23 cellular contexts compared by ENCODE assay signal in the genomic region with DNA sequence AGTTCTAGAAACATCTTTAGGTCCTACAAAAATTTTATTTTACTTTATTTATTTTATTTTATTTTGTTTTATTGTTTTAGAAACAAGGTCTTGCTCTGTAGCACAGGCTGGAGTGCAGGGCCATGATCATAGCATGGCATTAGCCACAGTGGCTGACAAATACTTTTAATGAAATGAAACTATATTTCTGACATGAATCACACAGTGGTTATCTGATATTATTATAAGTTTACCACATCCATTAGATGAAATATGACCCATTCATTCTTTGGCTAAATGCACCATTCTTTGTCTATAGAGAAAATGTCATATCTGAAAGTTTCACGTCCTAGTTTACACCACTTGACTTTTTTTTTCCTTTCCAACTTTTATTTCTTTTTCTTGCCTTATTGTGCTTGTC.
DNase-seq lines count a peak whose midpoint lies in the region; ATAC-seq, FAIRE-seq and TF ChIP-seq lines count a peak whose summit lies in the region.
"Had no signal": no experiment of that assay in that cellular context is flagged by ENCODE, and none has a peak within 500 bp of the region (broad histone marks: within the 10 kb centered on the region; RNA-seq: fewer than 3 reads in every experiment).

No MANE protein-coding gene starts in this region.

- FAIRE-seq in GM12891 (lab: Jason Lieb, UNC) = no peak
- FAIRE-seq: G401.6, GM18507, small intestine had no signal

- H4K20me1 ChIP-seq in SK-N-SH (ENCODE audit: insufficient read depth) (no peaks in the 10 kb centered on the region), osteoblast (ENCODE audit: insufficient read depth, low read length) (no peaks in the 10 kb centered on the region)

- H3F3A ChIP-seq in SK-N-SH (replicated peaks; ENCODE audit: insufficient read depth) = peaks cover 9% of the 10 kb centered on the region

- no peak for TF ChIP-seq POLR2A in GM12891 (IDR thresholded peaks at IDR 0.05; ENCODE audit: low read depth, low read length)

- H3K9me2 ChIP-seq in SK-N-SH = no peaks in the 10 kb centered on the region

- H3K27ac ChIP-seq in SK-N-SH (ENCODE audit: low read depth in 2 of 2, low read length in 1 of 2) (peak overlapping the region in 1 of 2 experiments; percentile 65; a peak in 2 of 4 replicates), osteoblast (ENCODE audit: low read depth, low read length) (peak overlapping the region; percentile 70)
- H3K27ac ChIP-seq: cardiac muscle cell had no signal

- H3K4me2 ChIP-seq in SK-N-SH (no peak overlapping the region), osteoblast (ENCODE audit: insufficient read depth, low read length) (no peak overlapping the region)

- H3K36me3 ChIP-seq in SK-N-SH (replicated peaks in 1 of 2; ENCODE audit: control insufficient read depth in 1 of 2, insufficient read depth in 2 of 2, low read length in 1 of 2) (no peaks in the 10 kb centered on the region), osteoblast (ENCODE audit: insufficient read depth, low read length) (no peaks in the 10 kb centered on the region)
- H3K36me3 ChIP-seq: cardiac muscle cell had no signal

- POLR2A ChIA-PET in SK-N-SH (lab: Yijun Ruan, JAX) = no interaction called here

- no peak overlapping the region for H3K4me3 ChIP-seq in SK-N-SH (ENCODE audit: low read depth in 2 of 2, low read length in 1 of 2)
- H3K4me3 ChIP-seq in fibroblast of mammary gland (ENCODE audit: control insufficient read depth, low read depth, low read length) = no peak overlapping the region
- H3K4me3 ChIP-seq in osteoblast (ENCODE audit: insufficient read depth, low read length) = no peak overlapping the region
- H3K4me3 ChIP-seq: cardiac muscle cell, MG63 had no signal

- H2AFZ ChIP-seq in SK-N-SH (ENCODE audit: low read depth) (no peak overlapping the region), osteoblast (ENCODE audit: low read length) (no peak overlapping the region)

- H3K9ac ChIP-seq in SK-N-SH = no peak overlapping the region

- H3K4me1 ChIP-seq in SK-N-SH (ENCODE audit: control insufficient read depth in 1 of 2, insufficient read depth in 2 of 2, low read depth in 1 of 2, low read length in 1 of 2) (no peaks in the 10 kb centered on the region; a peak in 1 of 4 replicates), osteoblast (ENCODE audit: insufficient read depth, low read length) (peaks cover 34% of the 10 kb centered on the region)

- H3K9me3 ChIP-seq in SK-N-SH = no peaks in the 10 kb centered on the region
- H3K9me3 ChIP-seq in osteoblast (ENCODE audit: low read depth, low read length) = no peaks in the 10 kb centered on the region

- TF ChIP-seq EP300 in SK-N-SH (IDR thresholded peaks at IDR 0.05; ENCODE audit: borderline replicate concordance in 1 of 2, low read depth in 1 of 2, low read length in 1 of 2) = peak in 1 of 2 experiments; percentile 60; a peak in 2 of 4 replicates

- no peaks in the 10 kb centered on the region for H3K27me3 ChIP-seq in SK-N-SH (ENCODE audit: insufficient read depth)
- H3K27me3 ChIP-seq in osteoblast (ENCODE audit: insufficient read depth, low read length) = no peaks in the 10 kb centered on the region
- H3K27me3 ChIP-seq: cardiac muscle cell, MG63 had no signal

- ATAC-seq in GM18517 (IDR thresholded peaks at IDR 0.05; ENCODE audit: unreplicated experiment) = no peak
- no peak for ATAC-seq in left ventricle myocardium superior
- ATAC-seq: activated CD8-positive, alpha-beta T cell treated with anti-CD3 and anti-CD28 coated beads, Interleukin-2, amount 10 ng/mL, durations not matched to agents 7 days and 5 days; Right ventricle myocardium inferior had no signal

- CTCF ChIA-PET in SK-N-SH (lab: Yijun Ruan, JAX) = no interaction called here

- intact Hi-C loops in left ventricle myocardium superior (cut with micrococcal nuclease) = loop anchor here (10.0 kb wide), 1 partner anchor 115 kb away; no protein-coding TSS in a partner anchor

- 38% methylated on average over 1 of the region's 1 CpG for WGBS in SK-N-SH (ENCODE audit: low lambda C conversion rate)

- no peak for TF ChIP-seq RAD21 in SK-N-SH (IDR thresholded peaks at IDR 0.05; ENCODE audit: low read length)

- no peak for TF ChIP-seq CTCF in SK-N-SH (IDR thresholded peaks at IDR 0.05)
- TF ChIP-seq CTCF in fibroblast of mammary gland (conservative IDR thresholded peaks at IDR 0.05; ENCODE audit: control insufficient read depth, insufficient read depth, low read depth, low read length) = no peak
- no peak for TF ChIP-seq CTCF in osteoblast (IDR thresholded peaks at IDR 0.05; ENCODE audit: extremely low read depth, low read depth, low read length)

- H3K79me2 ChIP-seq in SK-N-SH (ENCODE audit: insufficient read depth) = no peaks in the 10 kb centered on the region
- no peaks in the 10 kb centered on the region for H3K79me2 ChIP-seq in osteoblast (ENCODE audit: insufficient read depth, low read length)

- DNase-seq in HPDE6-E6E7 (ENCODE audit: extremely low spot score) (peak; percentile 4), SK-N-SH (no peak), fibroblast of mammary gland (ENCODE audit: low read depth) (peak; percentile 26), osteoblast (ENCODE audit: insufficient read length, low spot score, missing footprints) (peak; percentile 15), left ventricle myocardium superior (no peak), GM12891 (ENCODE audit: insufficient read length, low spot score) (no peak)
- no peak for DNase-seq in stimulated activated CD4-positive, alpha-beta T cell treated with anti-CD3 and anti-CD28 coated beads, Interleukin-15, amount 100 ng/mL, for 24 hours
- DNase-seq: activated CD4-positive, CD25-positive, alpha-beta regulatory T cell treated with anti-CD3 and anti-CD28 coated beads, Interleukin-2, amount 50 U/mL, for 72 hours; activated CD8-positive, alpha-beta T cell treated with anti-CD3 and anti-CD28 coated beads, Interleukin-2, amount 10 ng/mL, durations not matched to agents 7 days and 5 days; activated gamma-delta T cell treated with Interleukin-2 at 50 U/mL for 16 hours; dermis blood vessel endothelial cell; MG63; NCI-H1694; NCI-H69; nucleus accumbens; small intestine; stimulated activated CD4-positive, alpha-beta T cell treated with anti-CD3 and anti-CD28 coated beads, Interleukin-4, amount 100 ng/mL, for 1 hour; stimulated activated naive CD4-positive, alpha-beta T cell treated with Interleukin-2 at 50 U/mL for 16 hours had no signal

TF ChIP-seq in SK-N-SH, 30 proteins besides CTCF, POLR2A, EP300 and RAD21 (continues in another document):
- TF ChIP-seq TAF1 (IDR thresholded peaks at IDR 0.05; ENCODE audit: borderline replicate concordance, low read depth, low read length) (no peak), RXRA (IDR thresholded peaks at IDR 0.05; ENCODE audit: borderline replicate concordance, low read depth) (no peak), GABPA (IDR thresholded peaks at IDR 0.05; ENCODE audit: low read depth) (no peak)
- TF ChIP-seq, protein P1, sequence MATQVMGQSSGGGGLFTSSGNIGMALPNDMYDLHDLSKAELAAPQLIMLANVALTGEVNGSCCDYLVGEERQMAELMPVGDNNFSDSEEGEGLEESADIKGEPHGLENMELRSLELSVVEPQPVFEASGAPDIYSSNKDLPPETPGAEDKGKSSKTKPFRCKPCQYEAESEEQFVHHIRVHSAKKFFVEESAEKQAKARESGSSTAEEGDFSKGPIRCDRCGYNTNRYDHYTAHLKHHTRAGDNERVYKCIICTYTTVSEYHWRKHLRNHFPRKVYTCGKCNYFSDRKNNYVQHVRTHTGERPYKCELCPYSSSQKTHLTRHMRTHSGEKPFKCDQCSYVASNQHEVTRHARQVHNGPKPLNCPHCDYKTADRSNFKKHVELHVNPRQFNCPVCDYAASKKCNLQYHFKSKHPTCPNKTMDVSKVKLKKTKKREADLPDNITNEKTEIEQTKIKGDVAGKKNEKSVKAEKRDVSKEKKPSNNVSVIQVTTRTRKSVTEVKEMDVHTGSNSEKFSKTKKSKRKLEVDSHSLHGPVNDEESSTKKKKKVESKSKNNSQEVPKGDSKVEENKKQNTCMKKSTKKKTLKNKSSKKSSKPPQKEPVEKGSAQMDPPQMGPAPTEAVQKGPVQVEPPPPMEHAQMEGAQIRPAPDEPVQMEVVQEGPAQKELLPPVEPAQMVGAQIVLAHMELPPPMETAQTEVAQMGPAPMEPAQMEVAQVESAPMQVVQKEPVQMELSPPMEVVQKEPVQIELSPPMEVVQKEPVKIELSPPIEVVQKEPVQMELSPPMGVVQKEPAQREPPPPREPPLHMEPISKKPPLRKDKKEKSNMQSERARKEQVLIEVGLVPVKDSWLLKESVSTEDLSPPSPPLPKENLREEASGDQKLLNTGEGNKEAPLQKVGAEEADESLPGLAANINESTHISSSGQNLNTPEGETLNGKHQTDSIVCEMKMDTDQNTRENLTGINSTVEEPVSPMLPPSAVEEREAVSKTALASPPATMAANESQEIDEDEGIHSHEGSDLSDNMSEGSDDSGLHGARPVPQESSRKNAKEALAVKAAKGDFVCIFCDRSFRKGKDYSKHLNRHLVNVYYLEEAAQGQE (IDR thresholded peaks at IDR 0.05; ENCODE audit: low read depth, low read length) = no peak

TF ChIP-seq in GM12891, 5 proteins besides CTCF, POLR2A, EP300 and RAD21:
- TF ChIP-seq POU2F2 (IDR thresholded peaks at IDR 0.05; ENCODE audit: low read depth, low read length) = no peak
- no peak for TF ChIP-seq SPI1 (IDR thresholded peaks at IDR 0.05; ENCODE audit: low read depth, low read length)
- no peak for TF ChIP-seq PAX5 (IDR thresholded peaks at IDR 0.05; ENCODE audit: insufficient read depth, low read length, severe bottlenecking)
- no peak for TF ChIP-seq TAF1 (IDR thresholded peaks at IDR 0.05; ENCODE audit: low read depth, low read length)
- TF ChIP-seq POLR2AphosphoS5 (IDR thresholded peaks at IDR 0.05; ENCODE audit: low read depth, low read length) = no peak

Comparison
In these comparisons a context has a peak if more than half of its experiments do, and no peak if none do; other contexts are left out.
1. DNase-seq: peak in HPDE6-E6E7 (single experiment), fibroblast of mammary gland (single experiment) and osteoblast (single experiment); none in SK-N-SH (single experiment), left ventricle myocardium superior (single experiment), stimulated activated CD4-positive, alpha-beta T cell treated with anti-CD3 and anti-CD28 coated beads, Interleukin-15, amount 100 ng/mL, for 24 hours (single experiment) and GM12891 (single experiment).